Comparison of ENCODE assay signal across 27 cellular contexts in genomic region chr12:91467686-91468085, GRCh38.
"Had no signal": no experiment of that assay in that cellular context is flagged by ENCODE, and none has a peak within 500 bp of the region (broad histone marks: within the 10 kb centered on the region; RNA-seq: fewer than 3 reads in every experiment).

No MANE protein-coding gene starts in this region.

- H3K27ac ChIP-seq: stomach, suprapubic skin, testis, thoracic aorta, thyroid gland, tibial artery, tibial nerve, transverse colon, upper lobe of left lung, upper lobe of right lung, uterus, vagina had no signal

- H3K9me3 ChIP-seq: stomach, suprapubic skin, testis, thoracic aorta, thyroid gland, tibial artery, tibial nerve, transverse colon, upper lobe of left lung, upper lobe of right lung, vagina had no signal

- H3K4me3 ChIP-seq: stomach, suprapubic skin, testis, thoracic aorta, thyroid gland, tibial artery, tibial nerve, transverse colon, upper lobe of left lung, upper lobe of right lung, uterus, vagina had no signal

- H3K36me3 ChIP-seq: stomach, suprapubic skin, thoracic aorta, thyroid gland, tibial artery, tibial nerve, transverse colon, upper lobe of left lung, upper lobe of right lung, uterus, vagina had no signal

- DNase-seq: stimulated activated CD4-positive, alpha-beta T cell treated with anti-CD3 and anti-CD28 coated beads, Interleukin-2, amount 100 ng/mL, for 48 hours; stimulated activated CD4-positive, alpha-beta T cell treated with anti-CD3 and anti-CD28 coated beads, Interleukin-4, amount 100 ng/mL, for 1 hour; stimulated activated CD4-positive, alpha-beta T cell treated with anti-CD3 and anti-CD28 coated beads, Interleukin-4, amount 100 ng/mL, for 24 hours; stimulated activated CD4-positive, alpha-beta T cell treated with anti-CD3 and anti-CD28 coated beads, Interleukin-4, amount 100 ng/mL, for 4 hours; stimulated activated CD8-positive, alpha-beta memory T cell treated with anti-CD3 and anti-CD28 coated beads, Interleukin-4, amount 100 ng/mL, for 48 hours; stimulated activated naive B cell treated with anti-CD40 and anti-IgM and Interleukin-4, amounts not matched to agents 10 μg/mL and 1 μg/mL and 100 μg/mL, for 72 hours; stimulated activated naive CD4-positive, alpha-beta T cell; stimulated activated naive CD4-positive, alpha-beta T cell treated with Interleukin-2 at 50 U/mL for 16 hours; stimulated activated naive CD8-positive, alpha-beta T cell treated with anti-CD3 and anti-CD28 coated beads, Interleukin-15, amount 100 ng/mL, for 72 hours; stimulated activated naive CD8-positive, alpha-beta T cell treated with anti-CD3 and anti-CD28 coated beads, Interleukin-15, Interleukin-2, amounts not matched to agents 100 U/mL and 50 U/mL, for 24 hours; stomach; substantia nigra; testis; thyroid gland; tibial artery; transverse colon; trophoblast cell; upper lobe of left lung; upper lobe of right lung; uterus had no signal

- H3K4me1 ChIP-seq: stomach, suprapubic skin, testis, thyroid gland, tibial artery, tibial nerve, transverse colon, upper lobe of left lung, upper lobe of right lung, uterus, vagina had no signal

- H3K27me3 ChIP-seq: stomach, suprapubic skin, testis, thyroid gland, tibial artery, tibial nerve, transverse colon, upper lobe of left lung, upper lobe of right lung, uterus, vagina had no signal

- ATAC-seq: stimulated activated effector memory CD8-positive, alpha-beta T cell treated with anti-CD3 and anti-CD28 coated beads, Interleukin-12 subunit alpha, Interleukin-12 subunit beta, amount 100 ng/mL, for 72 hours; stimulated activated memory B cell treated with anti-CD40 and anti-IgM and Interleukin-4, amounts not matched to agents 10 μg/mL and 1 μg/mL and 100 μg/mL, for 72 hours; stimulated activated naive B cell treated with anti-CD40 and anti-IgM and Interleukin-4, amounts not matched to agents 10 μg/mL and 1 μg/mL and 100 μg/mL, for 72 hours; stimulated activated naive CD8-positive, alpha-beta T cell treated with anti-CD3 and anti-CD28 coated beads, Interleukin-15, amount 100 ng/mL, for 72 hours; stimulated activated naive CD8-positive, alpha-beta T cell treated with anti-CD3 and anti-CD28 coated beads, Interleukin-15, Interleukin-2, amounts not matched to agents 100 U/mL and 50 U/mL, for 24 hours; upper lobe of right lung had no signal

- FAIRE-seq: urothelium cell line had no signal
